Comparison of ENCODE assay signal across 8 cellular contexts in the genomic region with DNA sequence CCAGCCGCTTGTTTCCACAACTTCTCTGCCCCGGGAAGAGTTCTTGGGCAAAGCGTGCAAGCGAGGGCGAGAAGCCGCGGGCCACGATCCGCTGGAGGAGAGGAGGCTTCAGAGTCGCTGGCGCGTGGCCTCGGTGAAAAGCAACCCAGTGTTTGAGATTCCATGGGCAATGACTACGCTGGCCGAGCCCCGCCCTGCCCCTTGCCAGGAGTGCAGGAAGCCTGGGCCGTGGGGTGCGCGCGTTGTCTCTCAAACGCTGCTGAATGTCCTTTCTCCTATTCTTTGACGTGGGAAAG. TPM values are rescaled to one million over a fixed set of nuclear protein-coding genes. Genes with fewer than 3 reads are reported as not detected.
A peak's percentile ranks its signal among the peaks of the same experiment; 100 is the strongest.
DNase-seq lines count a peak whose midpoint lies in the region; ATAC-seq and TF ChIP-seq lines count a peak whose summit lies in the region.

No MANE protein-coding gene starts in this region.

- DNase-seq in EL, result peak; percentile 26
- DNase-seq in Panc1 (ENCODE audit: low read depth, low spot score), result no peak
- DNase-seq in esophagus squamous epithelium (lab: John Stamatoyannopoulos, UW), result no peak
- DNase-seq in 8988T, result no peak
- no peak for DNase-seq in cerebellar nuclear complex (lab: John Stamatoyannopoulos, UW)

- no peaks in the 10 kb centered on the region for H3K36me3 ChIP-seq in Panc1 (ENCODE audit: control insufficient read depth, insufficient read depth, low read length)
- H3K36me3 ChIP-seq in esophagus squamous epithelium, result no peaks in the 10 kb centered on the region
- no peaks in the 10 kb centered on the region for H3K36me3 ChIP-seq in neuron (ENCODE audit: insufficient read depth, low read length)

- peak overlapping the region; percentile 68 for H2AFZ ChIP-seq in neuron (ENCODE audit: low read depth, low read length)

- TF ChIP-seq CTCF in Panc1 (IDR thresholded peaks at IDR 0.05) (no peak), esophagus squamous epithelium (IDR thresholded peaks at IDR 0.05) (no peak)

- intact Hi-C loops in Panc1 (cut with micrococcal nuclease; ENCODE audit: unreplicated experiment), result no loop called here
- intact Hi-C loops in esophagus squamous epithelium (cut with DNase I), result no loop called here

- no peak overlapping the region for H3K27ac ChIP-seq in Panc1 (ENCODE audit: low read length)
- peak overlapping the region; percentile 58 to 84 (median 72) for H3K27ac ChIP-seq in esophagus squamous epithelium

- WGBS in esophagus squamous epithelium, 2 donors, result 0% methylated on average over 1 of the region's 22 CpGs

- H3K4me3 ChIP-seq in Panc1 (ENCODE audit: low read depth in 2 of 2, low read length in 2 of 2) (peak overlapping the region; percentile 53 to 60), esophagus squamous epithelium (peak overlapping the region; percentile 43 to 72 (median 60)), neuron (ENCODE audit: low read length) (peak overlapping the region; percentile 49)

- TF ChIP-seq POLR2A in esophagus squamous epithelium (IDR thresholded peaks at IDR 0.05), result no peak

- H3K4me1 ChIP-seq in Panc1 (ENCODE audit: control insufficient read depth, insufficient read depth, low read length), result 0 out of 2 replicates have a peak, but pooled peaks cover 2% of the 10 kb centered on the region
- peaks cover 15 to 41% (median 20%) of the 10 kb centered on the region in 3 donors for H3K4me1 ChIP-seq in esophagus squamous epithelium
- H3K4me1 ChIP-seq in neuron (ENCODE audit: insufficient read depth, low read length), result peaks cover 10% of the 10 kb centered on the region

- H3K27me3 ChIP-seq in Panc1 (ENCODE audit: control insufficient read depth, insufficient read depth, low read length), result no peaks in the 10 kb centered on the region
- H3K27me3 ChIP-seq in esophagus squamous epithelium, result peaks cover 0 to 17% (median 0%) of the 10 kb centered on the region in 4 donors
- peaks cover 8% of the 10 kb centered on the region for H3K27me3 ChIP-seq in neuron (ENCODE audit: insufficient read depth, low read length)

- POLR2A ChIA-PET in Panc1 (lab: Charles Lee), result no interaction called here

- no TSS peak for BruUV-seq in Panc1 (replicated peaks; lab: Mats Ljungman, UMichigan)

- 0 out of 2 replicates have a peak, but pooled peaks have one; percentile 11 for ATAC-seq in Panc1
- no peak for ATAC-seq in GM21723 (IDR thresholded peaks at IDR 0.05; ENCODE audit: unreplicated experiment)
- ATAC-seq in HG03442 (IDR thresholded peaks at IDR 0.05; ENCODE audit: unreplicated experiment), result no peak

- in situ Hi-C loops in Panc1 (cut with HindIII; ENCODE audit: low pct_unique_long_range_greater_than_20kb, low sequenced_read_pairs), result no loop called here

- CTCF ChIA-PET in Panc1 (lab: Charles Lee), result no interaction called here

- H3K9me3 ChIP-seq in Panc1 (ENCODE audit: control insufficient read depth, insufficient read depth, low read depth, low read length), result no peaks in the 10 kb centered on the region
- no peaks in the 10 kb centered on the region for H3K9me3 ChIP-seq in esophagus squamous epithelium
- no peaks in the 10 kb centered on the region for H3K9me3 ChIP-seq in neuron (ENCODE audit: low read length)

RNA-seq across cellular contexts. Expression of a gene that starts 27.5 kb away (rescaled TPM):
- total RNA-seq in Panc1 (2021; ENCODE audit: unreplicated experiment) (38.6 TPM), esophagus squamous epithelium (10 to 100 TPM; 15.2 to 30.8 (median 20.6) TPM)
- 32.3 TPM for polyA plus RNA-seq in Panc1 (2012; ENCODE audit: insufficient read length)

RNA-seq across cellular contexts. Expression of a gene that starts 37.5 kb away (rescaled TPM):
- total RNA-seq in Panc1 (2021; ENCODE audit: unreplicated experiment) (1.2 TPM), esophagus squamous epithelium (1 to 10 TPM in 2 of 4 donors, under 1 TPM in 2; 0.13 to 3.0 (median 0.99) TPM)
- polyA plus RNA-seq in Panc1 (2012; ENCODE audit: insufficient read length), result 1.0 TPM
